ENCODE assay signal across 28 cellular contexts in genomic region chr4:18559492-18559891, GRCh38.
"Had no signal": no experiment of that assay in that cellular context is flagged by ENCODE, and none has a peak within 500 bp of the region (broad histone marks: within the 10 kb centered on the region; RNA-seq: fewer than 3 reads in every experiment).

No MANE protein-coding gene starts in this region.

- H3K4me3 ChIP-seq: colonic mucosa, coronary artery, dorsolateral prefrontal cortex, esophagus muscularis mucosa, esophagus squamous epithelium, gastrocnemius medialis, gastroesophageal sphincter, heart left ventricle, heart right ventricle had no signal

- H3K4me1 ChIP-seq: colonic mucosa, esophagus muscularis mucosa, esophagus squamous epithelium, foreskin keratinocyte, gastrocnemius medialis, gastroesophageal sphincter, heart left ventricle, heart right ventricle had no signal

- H3K9me3 ChIP-seq: colonic mucosa, esophagus squamous epithelium, gastrocnemius medialis had no signal

- H3K27ac ChIP-seq: colonic mucosa, coronary artery, dorsolateral prefrontal cortex, epithelial cell of prostate, esophagus muscularis mucosa, esophagus squamous epithelium, foreskin keratinocyte, gastrocnemius medialis, gastroesophageal sphincter, heart left ventricle, heart right ventricle had no signal

- H3K36me3 ChIP-seq: colonic mucosa, esophagus muscularis mucosa, esophagus squamous epithelium, gastrocnemius medialis, gastroesophageal sphincter, heart left ventricle, heart right ventricle had no signal

- ATAC-seq: effector memory CD8-positive, alpha-beta T cell; esophagus mucosa; foreskin keratinocyte; gastrocnemius medialis; gastroesophageal sphincter; heart left ventricle; heart right ventricle had no signal

- DNase-seq: colonic mucosa; cortex of kidney; dermis blood vessel endothelial cell; dorsolateral prefrontal cortex; effector CD4-positive, alpha-beta T cell; effector CD8-positive, alpha-beta T cell; effector memory CD4-positive, alpha-beta T cell; effector memory CD8-positive, alpha-beta T cell; endodermal cell; erythroblast; esophagus squamous epithelium; foreskin fibroblast; foreskin keratinocyte; foreskin melanocyte; gastrocnemius medialis; glutamatergic neuron; head of caudate nucleus; heart left ventricle; heart right ventricle had no signal

- FAIRE-seq: colon, endometrium, endothelial cell of umbilical vein, frontal cortex had no signal

- H3K27me3 ChIP-seq: colonic mucosa, esophagus muscularis mucosa, esophagus squamous epithelium, foreskin keratinocyte, gastrocnemius medialis, gastroesophageal sphincter, heart right ventricle had no signal
